Comparison of ENCODE assay signal across 14 cellular contexts in the genomic region with DNA sequence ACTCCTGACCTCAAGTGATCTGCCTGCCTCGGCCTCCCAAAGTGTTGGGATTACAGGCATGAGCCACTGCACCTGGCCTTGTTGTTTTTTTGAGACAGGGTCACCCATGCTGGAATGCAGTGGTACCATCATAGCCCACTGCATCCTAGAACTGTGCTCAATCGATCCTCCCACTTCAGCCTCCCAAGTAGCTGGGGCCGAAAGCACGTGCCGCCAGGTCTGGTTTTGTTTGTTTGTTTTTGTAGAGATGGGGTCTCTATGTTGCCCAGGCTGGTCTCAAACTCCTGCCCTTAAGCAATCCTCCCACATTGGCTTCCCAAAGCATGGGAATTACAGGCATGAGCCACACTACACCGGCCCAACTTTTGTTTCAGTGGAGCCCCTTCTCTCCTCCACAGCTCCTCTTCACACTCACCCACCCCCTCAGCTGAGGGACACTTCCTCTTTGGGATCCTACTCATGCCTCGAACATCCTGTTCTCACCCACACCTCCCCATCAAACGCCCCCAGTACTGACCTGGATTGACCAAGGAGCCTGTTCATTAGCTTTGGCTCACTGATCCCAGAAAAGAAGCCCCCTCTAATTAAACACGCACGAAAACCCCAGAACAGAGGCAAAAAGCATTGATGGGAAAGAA. TPM values are rescaled to one million over a fixed set of nuclear protein-coding genes. Genes with fewer than 3 reads are reported as not detected.
DNase-seq lines count a peak whose midpoint lies in the region; ATAC-seq and TF ChIP-seq lines count a peak whose summit lies in the region.
"Had no signal": no experiment of that assay in that cellular context is flagged by ENCODE, and none has a peak within 500 bp of the region (broad histone marks: within the 10 kb centered on the region; RNA-seq: fewer than 3 reads in every experiment).

No MANE protein-coding gene starts in this region.

- CTCF ChIA-PET in activated CD8-positive, alpha-beta memory T cell treated with anti-CD3 and anti-CD28 coated beads, Interleukin-2, amount 10 ng/mL, durations not matched to agents 7 days and 5 days (lab: Charles Lee), result interaction anchor here (0.8 kb wide), 1 partner anchor 14 kb away, joined by 3 read pairs; no protein-coding TSS in a partner anchor

- H3K36me3 ChIP-seq in OCI-LY1 (ENCODE audit: insufficient read depth, low read length), result no peaks in the 10 kb centered on the region
- H3K36me3 ChIP-seq: right lobe of liver, thyroid gland had no signal

- H3K4me3 ChIP-seq in OCI-LY1 (ENCODE audit: low read depth, low read length, poor library complexity, severe bottlenecking), result no peak overlapping the region
- H3K4me3 ChIP-seq: GM23248, mucosa of descending colon, right lobe of liver, thyroid gland had no signal

- no peaks in the 10 kb centered on the region for H3K27me3 ChIP-seq in OCI-LY1 (ENCODE audit: insufficient read depth, low read length)
- H3K27me3 ChIP-seq: right lobe of liver, thyroid gland had no signal

- no peak overlapping the region for H2AFZ ChIP-seq in OCI-LY1 (ENCODE audit: low read length)
- H2AFZ ChIP-seq: GM23248 had no signal

- DNase-seq in activated CD8-positive, alpha-beta memory T cell treated with anti-CD3 and anti-CD28 coated beads, Interleukin-2, amount 10 ng/mL, durations not matched to agents 7 days and 5 days, result no peak
- DNase-seq in activated CD8-positive, alpha-beta memory T cell treated with anti-CD3 and anti-CD28 coated beads, Interleukin-2, amount 50 U/mL, for 4 hours, result no peak
- DNase-seq in stimulated activated naive CD8-positive, alpha-beta T cell treated with anti-CD3 and anti-CD28 coated beads, Interleukin-15, amount 100 ng/mL, for 72 hours, result no peak
- no peak for DNase-seq in stimulated activated naive CD4-positive, alpha-beta T cell (lab: John Stamatoyannopoulos, UW)
- DNase-seq in HCEC 1CT (no peak), SIG-M5 treated with dmso at 0.1 percent for 504 hours (lab: John Stamatoyannopoulos, UW; ENCODE audit: unreplicated experiment) (no peak)
- DNase-seq: activated effector memory CD4-positive, alpha-beta T cell treated with anti-CD3 and anti-CD28 coated beads, Interleukin-2, amount 50 U/mL, for 16 hours; GM23248; mucosa of descending colon; right lobe of liver; thyroid gland had no signal

- H3F3A ChIP-seq in OCI-LY1 (ENCODE audit: insufficient read depth, low read length), result no peaks in the 10 kb centered on the region

- H3K27ac Mint-ChIP-seq in activated CD8-positive, alpha-beta memory T cell treated with anti-CD3 and anti-CD28 coated beads, Interleukin-2, amount 10 ng/mL, durations not matched to agents 7 days and 5 days, result peak overlapping the region; percentile 2
- H3K27ac Mint-ChIP-seq in dendritic cell treated with granulocyte-macrophage colony-stimulating factor and Interleukin-4, amounts not matched to agents 40 ng/mL and 50 ng/mL, for 4 days, result peak overlapping the region; percentile 28
- peak overlapping the region; percentile 82 to 90 for H3K27ac Mint-ChIP-seq in stimulated activated naive CD8-positive, alpha-beta T cell treated with anti-CD3 and anti-CD28 coated beads, Interleukin-15, amount 100 ng/mL, for 72 hours

- no peaks in the 10 kb centered on the region for H3K9me3 ChIP-seq in OCI-LY1 (ENCODE audit: low read length)
- H3K9me3 ChIP-seq: mucosa of descending colon, right lobe of liver, thyroid gland had no signal

- H3K4me1 Mint-ChIP-seq in activated CD8-positive, alpha-beta memory T cell treated with anti-CD3 and anti-CD28 coated beads, Interleukin-2, amount 10 ng/mL, durations not matched to agents 7 days and 5 days, result peaks cover 45% of the 10 kb centered on the region
- peaks cover 55% of the 10 kb centered on the region for H3K4me1 Mint-ChIP-seq in dendritic cell treated with granulocyte-macrophage colony-stimulating factor and Interleukin-4, amounts not matched to agents 40 ng/mL and 50 ng/mL, for 4 days (ENCODE audit: low read depth)
- H3K4me1 Mint-ChIP-seq in stimulated activated naive CD8-positive, alpha-beta T cell treated with anti-CD3 and anti-CD28 coated beads, Interleukin-15, amount 100 ng/mL, for 72 hours, result peaks cover 54% of the 10 kb centered on the region

- H3K27me3 Mint-ChIP-seq in activated CD8-positive, alpha-beta memory T cell treated with anti-CD3 and anti-CD28 coated beads, Interleukin-2, amount 10 ng/mL, durations not matched to agents 7 days and 5 days, result peaks cover 5% of the 10 kb centered on the region
- peaks cover 12% of the 10 kb centered on the region for H3K27me3 Mint-ChIP-seq in dendritic cell treated with granulocyte-macrophage colony-stimulating factor and Interleukin-4, amounts not matched to agents 40 ng/mL and 50 ng/mL, for 4 days
- no peaks in the 10 kb centered on the region for H3K27me3 Mint-ChIP-seq in stimulated activated naive CD8-positive, alpha-beta T cell treated with anti-CD3 and anti-CD28 coated beads, Interleukin-15, amount 100 ng/mL, for 72 hours

- no peak overlapping the region for H3K4me3 Mint-ChIP-seq in activated CD8-positive, alpha-beta memory T cell treated with anti-CD3 and anti-CD28 coated beads, Interleukin-2, amount 10 ng/mL, durations not matched to agents 7 days and 5 days
- no peak overlapping the region for H3K4me3 Mint-ChIP-seq in dendritic cell treated with granulocyte-macrophage colony-stimulating factor and Interleukin-4, amounts not matched to agents 40 ng/mL and 50 ng/mL, for 4 days
- peak overlapping the region; percentile 4 to 19 for H3K4me3 Mint-ChIP-seq in stimulated activated naive CD8-positive, alpha-beta T cell treated with anti-CD3 and anti-CD28 coated beads, Interleukin-15, amount 100 ng/mL, for 72 hours

- no peaks in the 10 kb centered on the region for H3K36me3 Mint-ChIP-seq in activated CD8-positive, alpha-beta memory T cell treated with anti-CD3 and anti-CD28 coated beads, Interleukin-2, amount 10 ng/mL, durations not matched to agents 7 days and 5 days
- peaks cover 6% of the 10 kb centered on the region for H3K36me3 Mint-ChIP-seq in dendritic cell treated with granulocyte-macrophage colony-stimulating factor and Interleukin-4, amounts not matched to agents 40 ng/mL and 50 ng/mL, for 4 days (ENCODE audit: low read depth)

- peak overlapping the region; percentile 46; the same call in 1 of the 2 replicates for H3K4me2 ChIP-seq in OCI-LY1 (ENCODE audit: low read length)

- H3K9me3 Mint-ChIP-seq in activated CD8-positive, alpha-beta memory T cell treated with anti-CD3 and anti-CD28 coated beads, Interleukin-2, amount 10 ng/mL, durations not matched to agents 7 days and 5 days (ENCODE audit: low read depth), result peaks cover 2% of the 10 kb centered on the region
- peaks cover 7% of the 10 kb centered on the region for H3K9me3 Mint-ChIP-seq in dendritic cell treated with granulocyte-macrophage colony-stimulating factor and Interleukin-4, amounts not matched to agents 40 ng/mL and 50 ng/mL, for 4 days
- no peaks in the 10 kb centered on the region for H3K9me3 Mint-ChIP-seq in stimulated activated naive CD8-positive, alpha-beta T cell treated with anti-CD3 and anti-CD28 coated beads, Interleukin-15, amount 100 ng/mL, for 72 hours

- no peak overlapping the region; the same call in 1 of the 2 replicates for H3K9ac ChIP-seq in OCI-LY1 (ENCODE audit: low read length)
- H3K9ac ChIP-seq: GM23248 had no signal

- H3K27ac ChIP-seq in OCI-LY1 (ENCODE audit: low read depth, low read length, poor library complexity, severe bottlenecking), result peak overlapping the region; percentile 90
- H3K27ac ChIP-seq: GM23248, right lobe of liver, thyroid gland had no signal

- no peaks in the 10 kb centered on the region for H3K9me2 ChIP-seq in OCI-LY1 (ENCODE audit: low read depth, low read length)

- no peaks in the 10 kb centered on the region for H4K20me1 ChIP-seq in OCI-LY1 (ENCODE audit: insufficient read depth, low read length)

- peaks cover 61% of the 10 kb centered on the region for H3K4me1 ChIP-seq in OCI-LY1 (ENCODE audit: insufficient read depth, low read length, severe bottlenecking)
- H3K4me1 ChIP-seq: right lobe of liver had no signal

- TF ChIP-seq CTCF in OCI-LY1 (IDR thresholded peaks at IDR 0.05; ENCODE audit: low read length), result no peak

- no peaks in the 10 kb centered on the region for H3K79me2 ChIP-seq in OCI-LY1 (ENCODE audit: insufficient read depth, low read length)

- intact Hi-C loops in dendritic cell treated with granulocyte-macrophage colony-stimulating factor and Interleukin-4, amounts not matched to agents 40 ng/mL and 50 ng/mL, for 4 days (cut with micrococcal nuclease), result no loop called here

- no peak for ATAC-seq in activated CD8-positive, alpha-beta memory T cell treated with anti-CD3 and anti-CD28 coated beads, Interleukin-2, amount 10 ng/mL, durations not matched to agents 7 days and 5 days
- no peak for ATAC-seq in stimulated activated naive CD8-positive, alpha-beta T cell treated with anti-CD3 and anti-CD28 coated beads, Interleukin-15, amount 100 ng/mL, for 72 hours
- ATAC-seq: mucosa of descending colon, right lobe of liver had no signal

RNA-seq across cellular contexts. Expression of gene CERS4, which starts 12.8 kb away (rescaled TPM):
- total RNA-seq in activated CD8-positive, alpha-beta memory T cell treated with anti-CD3 and anti-CD28 coated beads, Interleukin-2, amount 10 ng/mL, durations not matched to agents 7 days and 5 days, result 10 to 100 TPM; 20.3 to 28.2 TPM
- total RNA-seq: GM23248 had no signal

RNA-seq across cellular contexts. Expression of gene FBN3, which starts 47.0 kb away (rescaled TPM):
- under 1 TPM in 1 of 2 experiments, not detected in 1; 0.06 TPM for total RNA-seq in activated CD8-positive, alpha-beta memory T cell treated with anti-CD3 and anti-CD28 coated beads, Interleukin-2, amount 10 ng/mL, durations not matched to agents 7 days and 5 days
- total RNA-seq: GM23248, RPMI7951 had no signal

Comparison
In these comparisons a context has a peak if more than half of its experiments do, and no peak if none do; other contexts are left out.
1. H3K27ac Mint-ChIP-seq: peak in every context shown above with its lines; median percentile 86 in stimulated activated naive CD8-positive, alpha-beta T cell treated with anti-CD3 and anti-CD28 coated beads, Interleukin-15, amount 100 ng/mL, for 72 hours; 28 in dendritic cell treated with granulocyte-macrophage colony-stimulating factor and Interleukin-4, amounts not matched to agents 40 ng/mL and 50 ng/mL, for 4 days; 2 in activated CD8-positive, alpha-beta memory T cell treated with anti-CD3 and anti-CD28 coated beads, Interleukin-2, amount 10 ng/mL, durations not matched to agents 7 days and 5 days.
2. H3K4me3 Mint-ChIP-seq: peak in stimulated activated naive CD8-positive, alpha-beta T cell treated with anti-CD3 and anti-CD28 coated beads, Interleukin-15, amount 100 ng/mL, for 72 hours (2 of 2); none in activated CD8-positive, alpha-beta memory T cell treated with anti-CD3 and anti-CD28 coated beads, Interleukin-2, amount 10 ng/mL, durations not matched to agents 7 days and 5 days (single experiment) and dendritic cell treated with granulocyte-macrophage colony-stimulating factor and Interleukin-4, amounts not matched to agents 40 ng/mL and 50 ng/mL, for 4 days (single experiment).